In genomic region chr14:75487155-75487671, GRCh38 we compare ENCODE assay signal across 11 cellular contexts. TPM values are rescaled to one million over a fixed set of nuclear protein-coding genes. Genes with fewer than 3 reads are reported as not detected.
DNase-seq lines count a peak whose midpoint lies in the region; ATAC-seq, FAIRE-seq and TF ChIP-seq lines count a peak whose summit lies in the region.
"Had no signal": no experiment of that assay in that cellular context is flagged by ENCODE, and none has a peak within 500 bp of the region (broad histone marks: within the 10 kb centered on the region; RNA-seq: fewer than 3 reads in every experiment).

No MANE protein-coding gene starts in this region.

- H3K9me3 ChIP-seq in GM12878 (replicated peaks; ENCODE audit: control insufficient read depth, insufficient read depth, low read length) (peaks cover 8% of the 10 kb centered on the region; the same call in 2 of the 3 replicates), stomach (no peaks in the 10 kb centered on the region), MG63 (no peaks in the 10 kb centered on the region)
- H3K9me3 ChIP-seq: right lobe of liver, tibial nerve had no signal

- CTCF ChIA-PET in GM12878 (lab: Yijun Ruan, JAX), result interaction anchor here (0.6 to 19.8 kb wide), 24 partner anchors 8 to 355 kb away, joined by 3 to 520 read pairs (median 6); partner anchors contain the start of genes BATF and ERG28

- RAD21 ChIA-PET in GM12878 (lab: Charles Lee; ENCODE audit: unreplicated experiment), result interaction anchor here (0.6 to 18.1 kb wide), 27 partner anchors 8 to 608 kb away, joined by 3 to 645 read pairs (median 8); partner anchors contain the start of genes BATF and JDP2

- in situ Hi-C loops in GM12878 (cut with MboI), result loop anchor here (5.0 to 10.0 kb wide), 2 partner anchors 180 to 362 kb away; partner anchors contain the start of gene NEK9

- peak; percentile 82 for ATAC-seq in GM19463 (IDR thresholded peaks at IDR 0.05; ENCODE audit: unreplicated experiment)
- ATAC-seq in HG03457 (IDR thresholded peaks at IDR 0.05; ENCODE audit: unreplicated experiment), result peak; percentile 50
- ATAC-seq in GM12878, result peak; percentile 84

- H3K4me1 ChIP-seq in GM12878 (ENCODE audit: control insufficient read depth, insufficient read depth, low read length) (peaks cover 33% of the 10 kb centered on the region), stomach (peaks cover 0 to 8% (median 0%) of the 10 kb centered on the region in 4 donors)

- H4K20me1 ChIP-seq in GM12878 (ENCODE audit: control insufficient read depth, insufficient read depth), result no peaks in the 10 kb centered on the region

- DNase-seq in ELR (ENCODE audit: low read depth) (peak; percentile 36), GM12878 (ENCODE audit: low read depth, low spot score) (peak; percentile 89), inferior parietal cortex (ENCODE audit: extremely low spot score) (no peak), stomach (no peak), MG63 (no peak)
- no peak for DNase-seq in stimulated activated CD4-positive, alpha-beta T cell treated with anti-CD3 and anti-CD28 coated beads, Interleukin-12 subunit alpha, Interleukin-12 subunit beta, amount 100 ng/mL, for 4 hours
- DNase-seq: NCI-H2227 treated with DMSO at 0.1 percent for 48 hours, right lobe of liver had no signal

- H3K36me3 ChIP-seq in GM12878 (ENCODE audit: control insufficient read depth in 2 of 2, insufficient read depth in 2 of 2, low read length in 1 of 2), result no peaks in the 10 kb centered on the region
- no peaks in the 10 kb centered on the region for H3K36me3 ChIP-seq in stomach
- H3K36me3 ChIP-seq in MG63, result no peaks in the 10 kb centered on the region
- H3K36me3 ChIP-seq: right lobe of liver, tibial nerve had no signal

- no peak for FAIRE-seq in GM12878 (lab: Jason Lieb, UNC)

- intact Hi-C loops in GM12878 (cut with micrococcal nuclease; ENCODE audit: unreplicated experiment) (loop anchor here (2.0 to 5.0 kb wide), 3 partner anchors 35 to 360 kb away; partner anchors contain the start of genes BATF, JDP2 and NEK9), stomach (cut with DNase I; ENCODE audit: low total_unique reads) (loop anchor here (10.0 kb wide), 1 partner anchor 362 kb away; the partner anchor contains the start of gene NEK9)

- SMC1A ChIA-PET in GM12878 (lab: Charles Lee; ENCODE audit: uncharacterized antibody, unreplicated experiment), result interaction anchor here (0.7 to 16.1 kb wide), 26 partner anchors 8 to 359 kb away, joined by 3 to 619 read pairs (median 5); partner anchors contain the start of gene BATF

- no TSS peak for BruUV-seq in GM12878 (replicated peaks; lab: Mats Ljungman, UMichigan)

- no peak overlapping the region for H3K4me3 ChIP-seq in GM12878
- H3K4me3 ChIP-seq in stomach, result no peak overlapping the region
- H3K4me3 ChIP-seq in MG63, result no peak overlapping the region
- H3K4me3 ChIP-seq: right lobe of liver, tibial nerve had no signal

- peak; percentile 75 to 86; a peak in 3 of 4 replicates for TF ChIP-seq EP300 in GM12878 (IDR thresholded peaks at IDR 0.05; ENCODE audit: borderline replicate concordance in 1 of 2, control insufficient read depth in 1 of 2, low read depth in 2 of 2, low read length in 2 of 2)
- TF ChIP-seq EP300 in stomach (IDR thresholded peaks at IDR 0.05), result no peak

- no peak for TF ChIP-seq CTCF in GM12878 (IDR thresholded peaks at IDR 0.05 in 2 of 3, conservative IDR thresholded peaks at IDR 0.05 in 1 of 3; ENCODE audit: control insufficient read depth in 2 of 3, extremely low read depth in 1 of 3, insufficient read depth in 1 of 3, low read depth in 3 of 3, low read length in 3 of 3)
- TF ChIP-seq CTCF in stomach (IDR thresholded peaks at IDR 0.05), result no peak

- WGBS in GM12878 (ENCODE audit: insufficient coverage, insufficient replicate concordance, low lambda C conversion rate, missing lambda C conversion rate), result under 1% methylated on average over 7 of the region's 7 CpGs
- 68 to 75% (median 72%) methylated on average over 7 of the region's 7 CpGs for WGBS in stomach, 5 donors

- H3K27me3 ChIP-seq in GM12878 (replicated peaks in 1 of 2; ENCODE audit: control insufficient read depth in 2 of 2, insufficient read depth in 2 of 2, low read length in 1 of 2), result no peaks in the 10 kb centered on the region
- no peaks in the 10 kb centered on the region for H3K27me3 ChIP-seq in stomach
- no peaks in the 10 kb centered on the region for H3K27me3 ChIP-seq in MG63
- H3K27me3 ChIP-seq: right lobe of liver, tibial nerve had no signal

- peak overlapping the region; percentile 73 for H3K4me2 ChIP-seq in GM12878 (ENCODE audit: control insufficient read depth, insufficient read depth)

- H3K9ac ChIP-seq in GM12878 (ENCODE audit: control insufficient read depth, insufficient read depth, low read length), result no peak overlapping the region

- H3K79me2 ChIP-seq in GM12878 (ENCODE audit: control insufficient read depth, insufficient read depth, low read length), result no peaks in the 10 kb centered on the region

- no peak overlapping the region for H2AFZ ChIP-seq in GM12878 (ENCODE audit: control insufficient read depth, low read depth, low read length)

- peak; percentile 9; the same call in 1 of the 2 replicates for TF ChIP-seq RAD21 in GM12878 (IDR thresholded peaks at IDR 0.05; ENCODE audit: insufficient read depth, low read depth, low read length)

- H3K27ac ChIP-seq in GM12878 (ENCODE audit: control insufficient read depth, insufficient read depth), result peak overlapping the region; percentile 69
- no peak overlapping the region for H3K27ac ChIP-seq in stomach
- H3K27ac ChIP-seq: right lobe of liver, tibial nerve had no signal

- POLR2A ChIA-PET in GM12878 (lab: Charles Lee), result interaction anchor here (0.5 to 16.2 kb wide), 19 partner anchors 8 to 386 kb away, joined by 3 to 385 read pairs (median 4); partner anchors contain the start of genes BATF and NEK9

- TF ChIP-seq POLR2A in GM12878 (IDR thresholded peaks at IDR 0.05; ENCODE audit: low read depth, low read length) (no peak), stomach (IDR thresholded peaks at IDR 0.05) (no peak)

TF ChIP-seq in GM12878, 131 proteins besides CTCF, POLR2A, EP300 and RAD21 (continues in another document):
- TF ChIP-seq RUNX3 (IDR thresholded peaks at IDR 0.05; ENCODE audit: low read length), result peak; percentile 97
- TF ChIP-seq POU2F2 (IDR thresholded peaks at IDR 0.05; ENCODE audit: borderline replicate concordance, low read depth, low read length), result peak; percentile 30; the same call in 1 of the 3 replicates
- no peak for TF ChIP-seq IRF3 (IDR thresholded peaks at IDR 0.05)

RNA-seq across cellular contexts. Expression of gene BATF, which starts 35.1 kb away (rescaled TPM):
- 55.3 and 58.4 TPM in 2 replicates for total RNA-seq in GM12878 (2013; cell fraction: nucleolus; rRNA removed)
- total RNA-seq in GM12878 (2014; rRNA removed), result 153 and 158 TPM in 2 replicates
- 94.0 and 99.6 TPM in 2 replicates for total RNA-seq in GM12878 (2014; rRNA removed; fragmentation: Illumina TruSeq; extraction: Trizol)
- 99.8 and 107 TPM in 2 replicates for total RNA-seq in GM12878 (2021)
- polyA plus RNA-seq in GM12878 (2011; ENCODE audit: low read depth), result 105 TPM
- 53.9 and 98.3 TPM in 2 replicates for polyA plus RNA-seq in GM12878 (2011; rRNA removed)
- polyA plus RNA-seq in GM12878 (2011; cell fraction: cytosol; rRNA removed), result 136 and 190 TPM in 2 replicates
- 87.8 and 92.3 TPM in 2 replicates for polyA plus RNA-seq in GM12878 (2011; cell fraction: nucleus; rRNA removed)
- polyA plus RNA-seq in GM12878 (2012), result 86.3 and 91.1 TPM in 2 replicates
- polyA plus RNA-seq in GM12878 (2014; fragmentation: Illumina TruSeq; extraction: Trizol), result 30.7 and 93.4 TPM in 2 replicates
- 10 to 100 TPM in 1 of 2 experiments, 1 to 10 TPM in 1; 10.0 to 30.9 TPM for polyA plus RNA-seq in GM12878 (2014; fragmentation: Nextera tagmentation; extraction: Ambion mirVana)
- 147 and 176 TPM in 2 replicates for polyA plus RNA-seq in GM12878 (2014; rRNA removed)
- 100 to 1,000 TPM; 133 to 154 TPM for polyA plus RNA-seq in GM12878 (2016; fragmentation: Nextera tagmentation; extraction: Ambion mirVana)
- polyA minus RNA-seq in GM12878 (2011; rRNA and poly(A)+ RNA removed), result 18.5 and 50.6 TPM in 2 replicates
- 21.5 and 22.8 TPM in 2 replicates for polyA minus RNA-seq in GM12878 (2011; cell fraction: cytosol; rRNA and poly(A)+ RNA removed)
- 22.0 and 37.2 TPM in 2 replicates for polyA minus RNA-seq in GM12878 (2011; cell fraction: nucleus; rRNA and poly(A)+ RNA removed)
- total RNA-seq in stomach, result 1 to 10 TPM in 3 of 5 donors, not detected in 2; 1.3 to 4.7 (median 2.6) TPM
- polyA plus RNA-seq in stomach, result 10 to 100 TPM; 10.1 to 17.7 (median 14.8) TPM
- not detected in 2 replicates for total RNA-seq in MG63 (2014; rRNA removed; shearing (Covaris generic); ENCODE audit: low replicate concordance)

RNA-seq across cellular contexts. Expression of gene JDP2, which starts 59.4 kb away (rescaled TPM):
- total RNA-seq in GM12878 (2013; cell fraction: nucleolus; rRNA removed), result 15.0 and 17.9 TPM in 2 replicates
- total RNA-seq in GM12878 (2014; rRNA removed) (19.4 and 21.3 TPM in 2 replicates), GM12878 (2014; rRNA removed; fragmentation: Illumina TruSeq; extraction: Trizol) (11.7 and 12.1 TPM in 2 replicates), GM12878 (2021) (16.0 and 16.4 TPM in 2 replicates), stomach (100 to 1,000 TPM in 1 of 5 donors, 10 to 100 TPM in 4; 10.3 to 145 (median 21.6) TPM)
- 2.8 TPM for polyA plus RNA-seq in GM12878 (2011; ENCODE audit: low read depth)
- polyA plus RNA-seq in GM12878 (2011; rRNA removed) (5.1 and 6.7 TPM in 2 replicates), GM12878 (2014; fragmentation: Illumina TruSeq; extraction: Trizol) (3.3 and 11.5 TPM in 2 replicates), GM12878 (2014; fragmentation: Nextera tagmentation; extraction: Ambion mirVana) (1 to 10 TPM in 1 of 2 experiments, under 1 TPM in 1; 0.71 to 1.2 TPM), GM12878 (2014; rRNA removed) (20.7 and 21.2 TPM in 2 replicates), GM12878 (2016; fragmentation: Nextera tagmentation; extraction: Ambion mirVana) (10 to 100 TPM in 1 of 2 experiments, 1 to 10 TPM in 1; 8.9 to 10.8 TPM), stomach (10 to 100 TPM; 18.5 to 82.5 (median 41.5) TPM)
- polyA plus RNA-seq in GM12878 (2011; cell fraction: cytosol; rRNA removed), result 6.4 and 9.1 TPM in 2 replicates
- 7.3 and 8.7 TPM in 2 replicates for polyA plus RNA-seq in GM12878 (2011; cell fraction: nucleus; rRNA removed)
- polyA plus RNA-seq in GM12878 (2012), result 10.9 and 12.4 TPM in 2 replicates
- 1.7 and 3.9 TPM in 2 replicates for polyA minus RNA-seq in GM12878 (2011; rRNA and poly(A)+ RNA removed)
- 2.6 and 3.1 TPM in 2 replicates for polyA minus RNA-seq in GM12878 (2011; cell fraction: cytosol; rRNA and poly(A)+ RNA removed)
- polyA minus RNA-seq in GM12878 (2011; cell fraction: nucleus; rRNA and poly(A)+ RNA removed), result 2.8 and 6.3 TPM in 2 replicates
- 76.1 and 78.4 TPM in 2 replicates for total RNA-seq in MG63 (2014; rRNA removed; shearing (Covaris generic); ENCODE audit: low replicate concordance)

Comparison
In these comparisons a context has a peak if more than half of its experiments do, and no peak if none do; other contexts are left out.
1. DNase-seq: peak in ELR (single experiment) and GM12878 (single experiment); none in inferior parietal cortex (single experiment), stomach (single experiment), stimulated activated CD4-positive, alpha-beta T cell treated with anti-CD3 and anti-CD28 coated beads, Interleukin-12 subunit alpha, Interleukin-12 subunit beta, amount 100 ng/mL, for 4 hours (single experiment) and MG63 (single experiment).
2. RNA of gene BATF, which starts 35.1 kb away (total RNA-seq): 55.3 to 158 TPM in GM12878; 1.3 to 4.7 TPM in stomach and not detected in MG63; every median in the first group is over 4 times any median in the second.
3. Peak in every context shown above with its lines, with median percentiles within 50 percentile points of each other: ATAC-seq.